1 cellular context compared by ENCODE assay signal in genomic region chr1:78084639-78085038, GRCh38. TPM values are rescaled to one million over a fixed set of nuclear protein-coding genes. Genes with fewer than 3 reads are reported as not detected.
"Had no signal": no experiment of that assay in that cellular context is flagged by ENCODE, and none has a peak within 500 bp of the region (broad histone marks: within the 10 kb centered on the region; RNA-seq: fewer than 3 reads in every experiment).

No MANE protein-coding gene starts in this region.

RNA-seq across cellular contexts. Expression of gene GIPC2, which starts 38.9 kb away (rescaled TPM):
- polyA plus RNA-seq: mammary epithelial cell had no signal
